Comparison of ENCODE assay signal across 8 cellular contexts in the genomic region with DNA sequence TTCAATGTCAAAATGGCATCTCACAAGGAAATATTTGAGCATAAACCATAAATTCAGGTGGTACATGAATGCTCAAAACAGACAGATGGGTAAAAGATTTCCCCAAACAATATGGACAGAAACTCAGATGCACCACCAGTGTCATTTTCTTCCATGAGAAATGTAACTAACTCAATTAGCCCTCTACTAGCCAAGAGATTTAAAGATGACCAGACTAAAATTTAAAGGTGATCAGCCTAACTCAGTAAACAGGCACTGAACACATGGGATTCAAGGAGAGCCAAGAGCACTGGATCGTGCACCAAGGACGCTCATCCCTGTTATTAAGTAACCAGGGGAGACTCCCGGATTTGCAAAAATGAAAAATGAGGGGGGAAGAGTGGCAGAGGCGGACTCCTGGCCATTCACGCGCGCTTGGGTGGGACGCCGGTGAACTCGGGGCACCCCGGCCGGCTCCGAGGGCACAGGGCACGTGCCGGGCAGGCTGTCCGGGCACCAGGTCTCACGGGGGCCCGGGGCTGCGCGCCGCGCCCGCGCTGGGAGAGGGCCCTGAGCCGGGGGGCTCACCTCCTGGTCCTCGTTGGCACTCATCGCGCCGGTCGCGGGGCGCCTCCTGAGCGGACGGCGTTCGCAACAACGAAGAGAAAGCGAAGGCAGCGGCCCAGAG. TPM values are rescaled to one million over a fixed set of nuclear protein-coding genes. Genes with fewer than 3 reads are reported as not detected.
DNase-seq lines count a peak whose midpoint lies in the region; ATAC-seq and TF ChIP-seq lines count a peak whose summit lies in the region.

No MANE protein-coding gene starts in this region.

- intact Hi-C loops in gastrocnemius medialis (cut with DNase I; ENCODE audit: low total_unique reads), result loop anchor here (1.0 to 5.0 kb wide), 5 partner anchors 70 to 329 kb away; a partner anchor contains a TSS

- no peaks in the 10 kb centered on the region for H3K27me3 Mint-ChIP-seq in GM23338 (ENCODE audit: insufficient read depth, low read depth, poor library complexity)

- TF ChIP-seq CTCF in GM23338 (conservative IDR thresholded peaks at IDR 0.05; ENCODE audit: low read depth in 2 of 2), result no peak
- no peak for TF ChIP-seq CTCF in OCI-LY1 (IDR thresholded peaks at IDR 0.05; ENCODE audit: low read length)
- no peak for TF ChIP-seq CTCF in gastrocnemius medialis (IDR thresholded peaks at IDR 0.05 in 4 of 5, conservative IDR thresholded peaks at IDR 0.05 in 1 of 5)

- no peak overlapping the region for H3K27ac ChIP-seq in GM23338 (ENCODE audit: low read depth)
- no peak overlapping the region for H3K27ac ChIP-seq in OCI-LY1 (ENCODE audit: low read depth, low read length, poor library complexity, severe bottlenecking)
- no peak overlapping the region for H3K27ac ChIP-seq in iPS DF 6.9 (ENCODE audit: low read length)
- peak overlapping the region; percentile 82 to 96 (median 94) for H3K27ac ChIP-seq in gastrocnemius medialis

- H3K79me2 ChIP-seq in GM23338 (replicated peaks; ENCODE audit: insufficient read depth) (peaks cover 45% of the 10 kb centered on the region), OCI-LY1 (ENCODE audit: insufficient read depth, low read length) (peaks cover 32% of the 10 kb centered on the region)

- no peaks in the 10 kb centered on the region for H3K9me2 ChIP-seq in GM23338 (ENCODE audit: insufficient read depth)
- no peaks in the 10 kb centered on the region for H3K9me2 ChIP-seq in OCI-LY1 (ENCODE audit: low read depth, low read length)

- H4K20me1 ChIP-seq in GM23338 (replicated peaks; ENCODE audit: insufficient read depth), result no peaks in the 10 kb centered on the region; the same call in 1 of the 2 replicates
- no peaks in the 10 kb centered on the region for H4K20me1 ChIP-seq in OCI-LY1 (ENCODE audit: insufficient read depth, low read length)

- peaks cover 8% of the 10 kb centered on the region for H3K4me1 ChIP-seq in GM23338 (ENCODE audit: insufficient read depth)
- peaks cover 25% of the 10 kb centered on the region for H3K4me1 ChIP-seq in OCI-LY1 (ENCODE audit: insufficient read depth, low read length, severe bottlenecking)
- H3K4me1 ChIP-seq in iPS DF 6.9 (ENCODE audit: control insufficient read depth, insufficient read depth, low read length), result no peaks in the 10 kb centered on the region; the same call in 1 of the 2 replicates
- H3K4me1 ChIP-seq in gastrocnemius medialis, result peaks cover 21 to 32% of the 10 kb centered on the region in 2 donors

- peak overlapping the region; percentile 82 for H2AFZ ChIP-seq in GM23338
- no peak overlapping the region for H2AFZ ChIP-seq in OCI-LY1 (ENCODE audit: low read length)

- H3K4me1 Mint-ChIP-seq in GM23338, result peaks cover 12% of the 10 kb centered on the region

- peaks cover 10% of the 10 kb centered on the region; the same call in 2 of the 3 replicates for H3K36me3 Mint-ChIP-seq in GM23338 (ENCODE audit: low read depth)

- no peak for TF ChIP-seq POLR2A in gastrocnemius medialis (IDR thresholded peaks at IDR 0.05)

- peaks cover 4% of the 10 kb centered on the region; the same call in 1 of the 2 replicates for H3K36me3 ChIP-seq in GM23338 (ENCODE audit: insufficient read depth)
- peaks cover 21% of the 10 kb centered on the region; the same call in 1 of the 2 replicates for H3K36me3 ChIP-seq in OCI-LY1 (ENCODE audit: insufficient read depth, low read length)
- no peaks in the 10 kb centered on the region for H3K36me3 ChIP-seq in iPS DF 6.9 (ENCODE audit: control insufficient read depth, insufficient read depth, low read length)
- H3K36me3 ChIP-seq in gastrocnemius medialis, result peaks cover 0 to 24% of the 10 kb centered on the region in 2 donors

- H3K4me3 ChIP-seq in GM23338, result peak overlapping the region; percentile 84
- H3K4me3 ChIP-seq in OCI-LY1 (ENCODE audit: low read depth, low read length, poor library complexity, severe bottlenecking), result peak overlapping the region; percentile 81
- peak overlapping the region; percentile 92; the same call in 1 of the 2 replicates for H3K4me3 ChIP-seq in iPS DF 6.9 (ENCODE audit: low read length)
- peak overlapping the region; percentile 72 to 99 (median 76) for H3K4me3 ChIP-seq in gastrocnemius medialis

- H3K27me3 ChIP-seq in GM23338 (ENCODE audit: insufficient read depth), result no peaks in the 10 kb centered on the region
- H3K27me3 ChIP-seq in OCI-LY1 (ENCODE audit: insufficient read depth, low read length), result no peaks in the 10 kb centered on the region
- no peaks in the 10 kb centered on the region for H3K27me3 ChIP-seq in iPS DF 6.9 (ENCODE audit: control insufficient read depth, insufficient read depth, low read length)
- H3K27me3 ChIP-seq in gastrocnemius medialis, result no peaks in the 10 kb centered on the region

- H3F3A ChIP-seq in GM23338 (replicated peaks; ENCODE audit: low read depth), result no peaks in the 10 kb centered on the region
- H3F3A ChIP-seq in OCI-LY1 (ENCODE audit: insufficient read depth, low read length), result no peaks in the 10 kb centered on the region

- H3K9ac ChIP-seq in OCI-LY1 (ENCODE audit: low read length), result peak overlapping the region; percentile 80

- no peaks in the 10 kb centered on the region for H3K9me3 ChIP-seq in OCI-LY1 (ENCODE audit: low read length)
- H3K9me3 ChIP-seq in iPS DF 6.9 (ENCODE audit: control insufficient read depth, insufficient read depth, low read length), result no peaks in the 10 kb centered on the region
- no peaks in the 10 kb centered on the region for H3K9me3 ChIP-seq in gastrocnemius medialis

- ATAC-seq in GM23338 (peak; percentile 68), gastrocnemius medialis (peak; percentile 46 to 53)

- DNase-seq in G401 (ENCODE audit: low spot score) (peak; percentile 30), GM23338 (ENCODE audit: low spot score) (peak; percentile 42), amniotic epithelial cell (ENCODE audit: low read depth) (peak; percentile 21), iPS DF 6.9 (ENCODE audit: low read depth, low spot score) (no peak), gastrocnemius medialis (peak in 1 of 2 donors; percentile 17), cortex of kidney (lab: John Stamatoyannopoulos, UW) (no peak), hepatic stellate cell (ENCODE audit: low spot score) (no peak)

- in situ Hi-C loops in G401 (cut with HindIII; ENCODE audit: low sequenced_read_pairs), result no loop called here
- in situ Hi-C loops in gastrocnemius medialis (cut with MboI; ENCODE audit: low sequenced_read_pairs in 4 of 4), result loop anchor here in 2 of 4 donors (10.0 kb wide), 2 partner anchors 154 to 184 kb away; a partner anchor contains a TSS

- peak overlapping the region; percentile 81 for H3K27ac Mint-ChIP-seq in GM23338

- no peaks in the 10 kb centered on the region; the same call in 2 of the 3 replicates for H3K9me3 Mint-ChIP-seq in GM23338

- H3K4me3 Mint-ChIP-seq in GM23338, result peak overlapping the region; percentile 79

- H3K4me2 ChIP-seq in GM23338 (peak overlapping the region; percentile 92), OCI-LY1 (ENCODE audit: low read length) (peak overlapping the region; percentile 77)

- WGBS in iPS DF 6.9 (ENCODE audit: insufficient coverage, insufficient read length), result no CpG with 5 or more reads among the region's 39 CpGs

TF ChIP-seq in GM23338, 12 proteins besides CTCF, POLR2A, EP300 and RAD21:
- TF ChIP-seq CREB1 (CRISPR knock-in tag; IDR thresholded peaks at IDR 0.05; ENCODE audit: low read depth), result no peak
- TF ChIP-seq, protein P1, sequence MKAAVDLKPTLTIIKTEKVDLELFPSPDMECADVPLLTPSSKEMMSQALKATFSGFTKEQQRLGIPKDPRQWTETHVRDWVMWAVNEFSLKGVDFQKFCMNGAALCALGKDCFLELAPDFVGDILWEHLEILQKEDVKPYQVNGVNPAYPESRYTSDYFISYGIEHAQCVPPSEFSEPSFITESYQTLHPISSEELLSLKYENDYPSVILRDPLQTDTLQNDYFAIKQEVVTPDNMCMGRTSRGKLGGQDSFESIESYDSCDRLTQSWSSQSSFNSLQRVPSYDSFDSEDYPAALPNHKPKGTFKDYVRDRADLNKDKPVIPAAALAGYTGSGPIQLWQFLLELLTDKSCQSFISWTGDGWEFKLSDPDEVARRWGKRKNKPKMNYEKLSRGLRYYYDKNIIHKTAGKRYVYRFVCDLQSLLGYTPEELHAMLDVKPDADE (IDR thresholded peaks at IDR 0.05), result no peak
- TF ChIP-seq, protein P2, sequence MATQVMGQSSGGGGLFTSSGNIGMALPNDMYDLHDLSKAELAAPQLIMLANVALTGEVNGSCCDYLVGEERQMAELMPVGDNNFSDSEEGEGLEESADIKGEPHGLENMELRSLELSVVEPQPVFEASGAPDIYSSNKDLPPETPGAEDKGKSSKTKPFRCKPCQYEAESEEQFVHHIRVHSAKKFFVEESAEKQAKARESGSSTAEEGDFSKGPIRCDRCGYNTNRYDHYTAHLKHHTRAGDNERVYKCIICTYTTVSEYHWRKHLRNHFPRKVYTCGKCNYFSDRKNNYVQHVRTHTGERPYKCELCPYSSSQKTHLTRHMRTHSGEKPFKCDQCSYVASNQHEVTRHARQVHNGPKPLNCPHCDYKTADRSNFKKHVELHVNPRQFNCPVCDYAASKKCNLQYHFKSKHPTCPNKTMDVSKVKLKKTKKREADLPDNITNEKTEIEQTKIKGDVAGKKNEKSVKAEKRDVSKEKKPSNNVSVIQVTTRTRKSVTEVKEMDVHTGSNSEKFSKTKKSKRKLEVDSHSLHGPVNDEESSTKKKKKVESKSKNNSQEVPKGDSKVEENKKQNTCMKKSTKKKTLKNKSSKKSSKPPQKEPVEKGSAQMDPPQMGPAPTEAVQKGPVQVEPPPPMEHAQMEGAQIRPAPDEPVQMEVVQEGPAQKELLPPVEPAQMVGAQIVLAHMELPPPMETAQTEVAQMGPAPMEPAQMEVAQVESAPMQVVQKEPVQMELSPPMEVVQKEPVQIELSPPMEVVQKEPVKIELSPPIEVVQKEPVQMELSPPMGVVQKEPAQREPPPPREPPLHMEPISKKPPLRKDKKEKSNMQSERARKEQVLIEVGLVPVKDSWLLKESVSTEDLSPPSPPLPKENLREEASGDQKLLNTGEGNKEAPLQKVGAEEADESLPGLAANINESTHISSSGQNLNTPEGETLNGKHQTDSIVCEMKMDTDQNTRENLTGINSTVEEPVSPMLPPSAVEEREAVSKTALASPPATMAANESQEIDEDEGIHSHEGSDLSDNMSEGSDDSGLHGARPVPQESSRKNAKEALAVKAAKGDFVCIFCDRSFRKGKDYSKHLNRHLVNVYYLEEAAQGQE (IDR thresholded peaks at IDR 0.05; ENCODE audit: unreplicated experiment), result no peak
- TF ChIP-seq ZNF114 (CRISPR knock-in tag; IDR thresholded peaks at IDR 0.05), result no peak

RNA-seq across cellular contexts. Expression of a gene that starts 0.5 kb away (rescaled TPM):
- 39.8 and 44.5 TPM in 2 replicates for total RNA-seq in G401 (2014; rRNA removed; shearing (Covaris generic))
- 20.9 and 22.4 TPM in 2 replicates for total RNA-seq in GM23338 (2014; rRNA removed; shearing (Covaris generic))
- polyA plus RNA-seq in GM23338 (2016; fragmentation: Nextera tagmentation; extraction: Ambion mirVana), result 28.9 and 29.8 TPM in 2 replicates
- 10 to 100 TPM; 34.6 to 65.2 (median 51.9) TPM for total RNA-seq in gastrocnemius medialis

RNA-seq across cellular contexts. Expression of a gene that starts 0.6 kb away (rescaled TPM):
- 35.6 and 50.2 TPM in 2 replicates for total RNA-seq in G401 (2014; rRNA removed; shearing (Covaris generic))
- total RNA-seq in GM23338 (2014; rRNA removed; shearing (Covaris generic)), result 31.4 and 42.7 TPM in 2 replicates
- polyA plus RNA-seq in GM23338 (2016; fragmentation: Nextera tagmentation; extraction: Ambion mirVana), result 14.6 and 15.0 TPM in 2 replicates
- 10 to 100 TPM; 19.3 to 31.7 (median 20.8) TPM for total RNA-seq in gastrocnemius medialis

Comparison
In these comparisons a context has a peak if more than half of its experiments do, and no peak if none do; other contexts are left out.
1. DNase-seq: peak in G401 (single experiment), GM23338 (single experiment) and amniotic epithelial cell (single experiment); none in iPS DF 6.9 (single experiment), cortex of kidney (single experiment) and hepatic stellate cell (single experiment).
2. H3K27ac ChIP-seq: peak in gastrocnemius medialis (4 of 4); none in GM23338 (single experiment), OCI-LY1 (single experiment) and iPS DF 6.9 (single experiment).
3. Peak in every context shown above with its lines, with median percentiles within 50 percentile points of each other: H3K4me3 ChIP-seq.